In the genomic region with DNA sequence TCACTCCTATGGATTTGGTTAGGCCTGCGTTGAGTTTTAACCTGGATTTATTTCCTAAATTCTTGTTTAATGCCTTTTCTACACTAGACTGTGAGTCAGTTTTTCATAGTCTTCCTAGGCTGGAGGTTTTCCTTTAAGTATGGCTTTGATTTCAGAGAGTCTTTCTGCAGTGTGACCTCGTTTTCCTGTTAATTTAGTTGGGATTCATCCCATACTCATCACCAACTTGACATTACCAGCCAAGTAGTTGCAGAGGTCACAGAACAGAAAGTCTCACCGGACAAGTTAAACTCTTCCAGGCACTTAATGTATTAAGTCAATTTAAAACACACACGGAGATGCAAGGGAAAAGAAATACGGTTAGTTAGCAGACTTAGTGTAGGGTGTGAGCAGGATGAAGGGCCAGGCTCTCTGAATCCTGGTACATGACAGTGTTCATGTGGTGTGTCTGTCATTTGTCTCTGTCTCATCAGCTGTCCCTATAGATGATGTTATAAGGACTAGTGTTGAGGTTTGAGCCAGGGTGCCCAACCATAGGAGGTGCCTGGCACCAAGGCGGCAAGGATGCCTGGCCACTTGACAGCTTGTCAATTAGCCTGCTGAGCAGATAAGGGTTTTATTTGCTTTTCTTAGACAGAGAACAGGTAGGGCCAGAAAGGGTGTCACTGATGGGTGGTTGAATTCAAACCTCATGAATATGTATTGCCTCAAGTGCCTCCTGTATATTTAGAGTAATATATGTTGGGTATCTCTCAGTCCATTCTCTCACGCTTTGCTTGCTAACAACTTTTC, we compare ENCODE assay signal across 30 cellular contexts. TPM values are rescaled to one million over a fixed set of nuclear protein-coding genes. Genes with fewer than 3 reads are reported as not detected.
A peak's percentile ranks its signal among the peaks of the same experiment; 100 is the strongest.
DNase-seq lines count a peak whose midpoint lies in the region; ATAC-seq, FAIRE-seq and TF ChIP-seq lines count a peak whose summit lies in the region.
"Had no signal": no experiment of that assay in that cellular context is flagged by ENCODE, and none has a peak within 500 bp of the region (broad histone marks: within the 10 kb centered on the region; RNA-seq: fewer than 3 reads in every experiment).

No MANE protein-coding gene starts in this region.

- H3K36me3 Mint-ChIP-seq in Calu3 (ENCODE audit: insufficient read depth, unreplicated experiment), result no peaks in the 10 kb centered on the region
- H3K36me3 Mint-ChIP-seq: brain; mesothelial cell of epicardium; natural killer cell treated with Interleukin-12 subunit alpha and Interleukin-12 subunit beta and Interleukin-15 and Interleukin-18, amount 100 ng/mL, for 72 hours; WTC11 had no signal

- DNase-seq in Calu3 (peak; percentile 1), NCI-H1417 treated with DMSO at 0.1 percent for 48 hours (lab: John Stamatoyannopoulos, UW) (peak; percentile 0), bronchial epithelial cell (ENCODE audit: low read depth) (peak; percentile 8), mucosa of descending colon (no peak), ecto neural progenitor cell (ENCODE audit: low spot score) (no peak), mesenteric fat pad (ENCODE audit: low spot score) (no peak)
- no peak for DNase-seq in stimulated activated naive CD8-positive, alpha-beta T cell treated with anti-CD3 and anti-CD28 coated beads, Interleukin-15, Interleukin-2, amounts not matched to agents 100 U/mL and 50 U/mL, for 24 hours
- DNase-seq: activated CD4-positive, alpha-beta T cell treated with anti-CD3 and anti-CD28 coated beads, Interleukin-2, amount 50 U/mL, for 4 hours; activated effector memory CD4-positive, alpha-beta T cell treated with Interleukin-2 at 50 U/mL for 16 hours; activated naive CD8-positive, alpha-beta T cell treated with anti-CD3 and anti-CD28 coated beads, Interleukin-2, amount 50 U/mL, for 24 hours; CD4-positive, alpha-beta T cell; DMS79; effector memory CD8-positive, alpha-beta T cell; heart left ventricle; Kasumi-1; NCI-H1048; NCI-H2081; NCI-H524; pancreas; RPMI8226; SK-N-SH had no signal

- no peak for FAIRE-seq in bronchial epithelial cell (lab: Jason Lieb, UNC)
- FAIRE-seq: pancreas had no signal

- no peaks in the 10 kb centered on the region for H3K36me3 ChIP-seq in bronchial epithelial cell (ENCODE audit: control insufficient read depth, insufficient read depth, low read length)
- H3K36me3 ChIP-seq in mucosa of descending colon (ENCODE audit: low read depth), result no peaks in the 10 kb centered on the region
- H3K36me3 ChIP-seq: heart left ventricle, pancreas, suprapubic skin had no signal

- peaks cover 18% of the 10 kb centered on the region for H3K4me1 Mint-ChIP-seq in Calu3 (ENCODE audit: low read depth, unreplicated experiment)
- H3K4me1 Mint-ChIP-seq: brain, WTC11 had no signal

- CTCF ChIA-PET in Calu3 (lab: Charles Lee), result no interaction called here

- BruUV-seq in Calu3 (replicated peaks; lab: Mats Ljungman, UMichigan), result no TSS peak

- intact Hi-C loops in Calu3 (cut with micrococcal nuclease; ENCODE audit: unreplicated experiment), result no loop called here
- intact Hi-C loops in mucosa of descending colon (cut with DNase I, micrococcal nuclease), result no loop called here

- H3K27ac Mint-ChIP-seq in Calu3 (ENCODE audit: unreplicated experiment), result no peak overlapping the region
- H3K27ac Mint-ChIP-seq: activated naive CD8-positive, alpha-beta T cell treated with anti-CD3 and anti-CD28 coated beads, Interleukin-2, amount 50 U/mL, for 24 hours; CD4-positive, alpha-beta T cell; effector memory CD8-positive, alpha-beta T cell; mesothelial cell of epicardium; T-helper 2 cell treated with Interferon-gamma antibody and Interleukin-4, amounts not matched to agents 5 μg/mL and 100 μg/mL, for 36 hours; WTC11 had no signal

- no peaks in the 10 kb centered on the region for H3K27me3 Mint-ChIP-seq in Calu3 (ENCODE audit: unreplicated experiment)
- H3K27me3 Mint-ChIP-seq: activated naive CD8-positive, alpha-beta T cell treated with anti-CD3 and anti-CD28 coated beads, Interleukin-2, amount 50 U/mL, for 24 hours; CD4-positive, alpha-beta T cell; effector memory CD8-positive, alpha-beta T cell; natural killer cell treated with Interleukin-12 subunit alpha and Interleukin-12 subunit beta and Interleukin-15 and Interleukin-18, amount 100 ng/mL, for 72 hours had no signal

- ATAC-seq in mucosa of descending colon (peak; percentile 34), GM18909 (IDR thresholded peaks at IDR 0.05; ENCODE audit: poor library complexity, unreplicated experiment) (no peak)
- ATAC-seq in stimulated activated naive CD8-positive, alpha-beta T cell treated with anti-CD3 and anti-CD28 coated beads, Interleukin-15, Interleukin-2, amounts not matched to agents 100 U/mL and 50 U/mL, for 24 hours, result no peak
- ATAC-seq: activated naive CD8-positive, alpha-beta T cell treated with anti-CD3 and anti-CD28 coated beads, Interleukin-2, amount 50 U/mL, for 24 hours; effector memory CD8-positive, alpha-beta T cell; esophagus mucosa; heart left ventricle; natural killer cell treated with Interleukin-12 subunit alpha and Interleukin-12 subunit beta and Interleukin-15 and Interleukin-18, amount 100 ng/mL, for 72 hours; pancreas; sciatic nerve; WTC11 had no signal

- H3K27me3 ChIP-seq in bronchial epithelial cell (ENCODE audit: control insufficient read depth, insufficient read depth, low read length), result no peaks in the 10 kb centered on the region
- H3K27me3 ChIP-seq: heart left ventricle, pancreas, suprapubic skin had no signal

- H3K4me1 ChIP-seq in mucosa of descending colon (ENCODE audit: low read depth), result no peaks in the 10 kb centered on the region
- H3K4me1 ChIP-seq: pancreas had no signal

- no peaks in the 10 kb centered on the region for H3K9me3 ChIP-seq in mucosa of descending colon
- H3K9me3 ChIP-seq: heart left ventricle, pancreas, SK-N-SH, suprapubic skin had no signal

- H3K9me3 Mint-ChIP-seq in Calu3 (ENCODE audit: low read depth, unreplicated experiment), result no peaks in the 10 kb centered on the region
- H3K9me3 Mint-ChIP-seq: activated naive CD8-positive, alpha-beta T cell treated with anti-CD3 and anti-CD28 coated beads, Interleukin-2, amount 50 U/mL, for 24 hours; CD4-positive, alpha-beta T cell; effector memory CD8-positive, alpha-beta T cell; mesothelial cell of epicardium; natural killer cell treated with Interleukin-12 subunit alpha and Interleukin-12 subunit beta and Interleukin-15 and Interleukin-18, amount 100 ng/mL, for 72 hours; T-helper 2 cell treated with Interferon-gamma antibody and Interleukin-4, amounts not matched to agents 5 μg/mL and 100 μg/mL, for 36 hours; WTC11 had no signal

- no peak for TF ChIP-seq CTCF in Calu3 (IDR thresholded peaks at IDR 0.05; ENCODE audit: unreplicated experiment)
- TF ChIP-seq CTCF in bronchial epithelial cell (IDR thresholded peaks at IDR 0.05; ENCODE audit: insufficient read depth, low read length, severe bottlenecking), result no peak
- TF ChIP-seq CTCF in mucosa of descending colon (IDR thresholded peaks at IDR 0.05), result no peak

- H3K4me3 ChIP-seq in bronchial epithelial cell (ENCODE audit: low read depth, low read length), result no peak overlapping the region
- no peak overlapping the region for H3K4me3 ChIP-seq in mucosa of descending colon
- H3K4me3 ChIP-seq: heart left ventricle, pancreas, suprapubic skin had no signal

- H3K4me3 Mint-ChIP-seq in Calu3 (ENCODE audit: low read depth, unreplicated experiment), result no peak overlapping the region
- H3K4me3 Mint-ChIP-seq: activated naive CD8-positive, alpha-beta T cell treated with anti-CD3 and anti-CD28 coated beads, Interleukin-2, amount 50 U/mL, for 24 hours; CD4-positive, alpha-beta T cell; effector memory CD8-positive, alpha-beta T cell; mesothelial cell of epicardium; natural killer cell treated with Interleukin-12 subunit alpha and Interleukin-12 subunit beta and Interleukin-15 and Interleukin-18, amount 100 ng/mL, for 72 hours; T-helper 2 cell treated with Interferon-gamma antibody and Interleukin-4, amounts not matched to agents 5 μg/mL and 100 μg/mL, for 36 hours; WTC11 had no signal

RNA-seq across cellular contexts. Expression of a gene that starts 29.9 kb away (rescaled TPM):
- total RNA-seq in Calu3 (2022), result 12.6 and 13.4 TPM in 2 replicates
- total RNA-seq in bronchial epithelial cell, result 16.3 and 16.8 TPM in 2 replicates
- total RNA-seq in mucosa of descending colon, result 10 to 100 TPM; 18.2 to 37.2 (median 26.6) TPM
- 21.9 TPM for total RNA-seq in mesenteric fat pad

RNA-seq across cellular contexts. Expression of a gene that starts 32.0 kb away (rescaled TPM):
- total RNA-seq in Calu3 (2022), result 12.4 and 13.3 TPM in 2 replicates
- 31.3 and 35.3 TPM in 2 replicates for total RNA-seq in bronchial epithelial cell
- 10 to 100 TPM; 17.7 to 41.9 (median 20.6) TPM for total RNA-seq in mucosa of descending colon
- total RNA-seq in mesenteric fat pad, result 179 TPM

Comparison
In these comparisons a context has a peak if more than half of its experiments do, and no peak if none do; other contexts are left out.
1. DNase-seq: peak in Calu3 (single experiment), NCI-H1417 treated with DMSO at 0.1 percent for 48 hours (single experiment) and bronchial epithelial cell (single experiment); none in mucosa of descending colon (0 of 3), ecto neural progenitor cell (single experiment), stimulated activated naive CD8-positive, alpha-beta T cell treated with anti-CD3 and anti-CD28 coated beads, Interleukin-15, Interleukin-2, amounts not matched to agents 100 U/mL and 50 U/mL, for 24 hours (single experiment) and mesenteric fat pad (single experiment).